ENCODE assay signal across 13 cellular contexts in the genomic region with DNA sequence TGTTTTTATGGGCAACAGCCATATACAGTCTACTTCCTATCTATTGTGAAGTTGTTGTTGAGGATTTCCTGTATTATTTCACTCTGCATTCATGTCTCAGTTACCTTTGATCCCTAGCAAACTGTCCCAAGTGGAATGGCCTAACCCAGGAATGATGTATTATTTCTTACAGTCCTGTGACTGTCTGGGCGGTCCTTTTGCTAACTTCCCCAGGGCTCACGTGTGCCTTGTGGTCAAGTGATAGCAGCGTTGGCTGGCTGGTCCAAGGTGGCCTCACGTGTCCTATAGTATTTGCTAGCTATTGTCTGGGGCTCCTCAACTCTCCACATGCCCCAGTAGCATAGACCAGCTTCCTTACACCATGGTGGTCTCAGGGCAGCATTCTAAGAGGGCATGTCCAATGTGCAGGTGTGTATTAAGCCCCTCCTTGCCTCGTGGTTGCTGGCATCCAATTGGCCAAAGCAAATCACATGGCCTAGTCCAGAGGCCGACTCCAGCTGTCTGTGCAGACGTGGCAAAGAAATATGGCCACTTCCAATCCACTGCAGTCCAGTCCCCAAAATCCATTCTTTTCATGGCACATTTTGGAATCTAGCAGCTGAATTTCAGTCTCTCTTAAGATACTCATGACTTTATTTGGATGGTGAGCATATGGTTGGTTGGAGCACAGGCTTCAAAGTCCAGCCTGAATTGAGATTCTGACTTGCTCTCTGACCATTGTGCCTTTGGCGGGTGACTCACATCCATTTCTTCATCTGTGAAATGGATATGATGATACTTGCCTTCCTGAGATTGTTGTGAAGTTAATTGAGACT.
DNase-seq lines count a peak whose midpoint lies in the region; ATAC-seq and TF ChIP-seq lines count a peak whose summit lies in the region.
"Had no signal": no experiment of that assay in that cellular context is flagged by ENCODE, and none has a peak within 500 bp of the region (broad histone marks: within the 10 kb centered on the region; RNA-seq: fewer than 3 reads in every experiment).

No MANE protein-coding gene starts in this region.

- no peak for ATAC-seq in GM18520 (IDR thresholded peaks at IDR 0.05; ENCODE audit: unreplicated experiment)
- ATAC-seq: activated T-helper 17 cell treated with anti-CD3 and anti-CD28 coated beads, Interleukin-2, amount 50 U/mL, for 72 hours; left ventricle myocardium superior; T-helper 17 cell had no signal

- H3K27ac ChIP-seq in KOPT-K1 (ENCODE audit: low read depth, low read length, poor library complexity, severe bottlenecking) (peak overlapping the region; percentile 97), mucosa of rectum (ENCODE audit: low read depth in 2 of 2, low read length in 2 of 2) (peak overlapping the region; percentile 13 to 16)

- DNase-seq in CD1c-positive myeloid dendritic cell (ENCODE audit: extremely low spot score): peak; percentile 25
- peak; percentile 77 for DNase-seq in epithelial cell of esophagus (ENCODE audit: low read depth)
- DNase-seq in middle frontal gyrus (ENCODE audit: extremely low spot score, low spot score): no peak
- DNase-seq in MG63: no peak
- no peak for DNase-seq in HEK293T (ENCODE audit: extremely low spot score)
- DNase-seq: activated CD4-positive, alpha-beta T cell treated with anti-CD3 and anti-CD28 coated beads, Interleukin-2, amount 50 U/mL, for 1 hour; left ventricle myocardium superior; NCI-H748 treated with DMSO at 0.1 percent for 48 hours; T-helper 17 cell had no signal

- H3K36me3 ChIP-seq in KOPT-K1 (ENCODE audit: insufficient read depth, low read length) (peaks cover 14% of the 10 kb centered on the region), mucosa of rectum (ENCODE audit: control insufficient read depth in 2 of 2, insufficient read depth in 2 of 2, low read length in 2 of 2) (no peaks in the 10 kb centered on the region), MG63 (no peaks in the 10 kb centered on the region; the same call in 1 of the 2 replicates)

- H3K4me3 ChIP-seq in epithelial cell of esophagus (ENCODE audit: low read length) (no peak overlapping the region), mucosa of rectum (ENCODE audit: low read length in 2 of 2) (no peak overlapping the region), MG63 (no peak overlapping the region)

- TF ChIP-seq CTCF in epithelial cell of esophagus (IDR thresholded peaks at IDR 0.05; ENCODE audit: insufficient read depth, low read depth, low read length, missing control alignments): no peak

- no peaks in the 10 kb centered on the region for H3K27me3 ChIP-seq in mucosa of rectum (ENCODE audit: control insufficient read depth in 2 of 2, insufficient read depth in 2 of 2, low read length in 2 of 2)
- H3K27me3 ChIP-seq in MG63: no peaks in the 10 kb centered on the region

- POLR2A ChIA-PET in HEK293T (lab: Yijun Ruan, JAX): no interaction called here

- H3K9ac ChIP-seq in mucosa of rectum (ENCODE audit: low read depth in 1 of 2, low read length in 2 of 2): no peak overlapping the region

- H3K4me1 ChIP-seq in mucosa of rectum (ENCODE audit: control insufficient read depth in 2 of 2, insufficient read depth in 2 of 2, low read length in 2 of 2): peaks cover 17 to 19% of the 10 kb centered on the region in 2 donors

- CTCF ChIA-PET in HEK293T (lab: Yijun Ruan, JAX): no interaction called here

- no peaks in the 10 kb centered on the region for H3K9me3 ChIP-seq in KOPT-K1 (ENCODE audit: insufficient read depth, low read length, poor library complexity, severe bottlenecking)
- no peaks in the 10 kb centered on the region for H3K9me3 ChIP-seq in mucosa of rectum (ENCODE audit: control insufficient read depth in 2 of 2, low read length in 2 of 2)
- H3K9me3 ChIP-seq in MG63: no peaks in the 10 kb centered on the region

TF ChIP-seq in HEK293T, 16 proteins besides CTCF, POLR2A, EP300 and RAD21:
- TF ChIP-seq HDGF (IDR thresholded peaks at IDR 0.05; ENCODE audit: borderline replicate concordance) (no peak), SUZ12 (IDR thresholded peaks at IDR 0.05) (no peak), NFRKB (IDR thresholded peaks at IDR 0.05) (no peak), FOXK2 (IDR thresholded peaks at IDR 0.05) (no peak), CTBP1 (IDR thresholded peaks at IDR 0.05; ENCODE audit: borderline replicate concordance) (no peak)

Comparison
In these comparisons a context has a peak if more than half of its experiments do, and no peak if none do; other contexts are left out.
1. DNase-seq: peak in CD1c-positive myeloid dendritic cell (single experiment) and epithelial cell of esophagus (single experiment); none in middle frontal gyrus (single experiment), MG63 (single experiment) and HEK293T (single experiment).